9 cellular contexts compared by ENCODE assay signal in the genomic region with DNA sequence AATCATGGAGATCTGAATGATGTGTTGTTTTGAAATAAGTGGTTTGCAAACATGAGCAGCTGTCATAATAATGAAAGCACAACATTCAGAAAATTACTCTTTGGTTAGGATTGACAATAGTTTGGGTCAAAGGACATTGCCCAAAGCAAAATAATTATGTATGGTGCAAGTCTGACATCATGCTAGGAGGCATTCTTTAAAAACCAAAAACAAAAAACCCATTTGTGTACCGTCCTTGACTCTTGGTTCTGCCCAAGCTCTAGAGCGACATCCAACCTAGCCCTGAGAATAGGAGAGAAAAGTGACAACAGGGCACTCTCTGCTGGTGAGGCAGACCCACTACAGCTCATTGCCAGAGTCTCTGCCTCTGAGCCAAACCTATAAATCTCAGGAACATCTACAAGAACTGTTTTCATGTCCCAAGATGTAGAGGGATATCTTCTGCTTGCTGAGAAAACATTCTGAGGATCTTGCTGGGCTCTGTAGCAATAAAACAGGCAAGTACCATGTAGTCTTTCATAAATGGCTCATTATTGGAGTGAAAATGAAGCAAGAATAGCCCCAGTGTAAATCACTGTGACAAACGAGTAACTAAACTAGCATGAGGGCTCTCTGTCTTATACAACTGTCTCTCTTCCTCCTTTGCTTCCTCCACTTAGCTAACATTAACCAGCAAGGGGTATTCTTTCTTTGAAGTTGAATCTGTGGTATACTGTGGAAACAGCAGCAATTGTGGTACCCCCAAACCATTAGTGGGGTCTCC.
DNase-seq lines count a peak whose midpoint lies in the region; ATAC-seq and TF ChIP-seq lines count a peak whose summit lies in the region.
"Had no signal": no experiment of that assay in that cellular context is flagged by ENCODE, and none has a peak within 500 bp of the region (broad histone marks: within the 10 kb centered on the region; RNA-seq: fewer than 3 reads in every experiment).

No MANE protein-coding gene starts in this region.

- H2BK15ac ChIP-seq in neuronal stem cell (ENCODE audit: low read length) = no peak overlapping the region

- peaks cover 5 to 46% (median 37%) of the 10 kb centered on the region in 4 donors for H3K4me1 Mint-ChIP-seq in CD4-positive, CD25-positive, alpha-beta regulatory T cell
- H3K4me1 Mint-ChIP-seq in activated CD8-positive, alpha-beta T cell treated with anti-CD3 and anti-CD28 coated beads for 36 hours (ENCODE audit: low read depth) = peaks cover 43% of the 10 kb centered on the region

- peaks cover 36% of the 10 kb centered on the region for H3K4me1 ChIP-seq in CD4-positive, CD25-positive, alpha-beta regulatory T cell (ENCODE audit: control insufficient read depth, insufficient read depth, low read length, poor library complexity, severe bottlenecking)
- no peaks in the 10 kb centered on the region for H3K4me1 ChIP-seq in neuronal stem cell (ENCODE audit: control insufficient read depth in 2 of 2, insufficient read depth in 1 of 2, low read depth in 1 of 2, low read length in 2 of 2)

- H2AK5ac ChIP-seq in neuronal stem cell (ENCODE audit: low read depth, low read length) = no peak overlapping the region

- H3K79me1 ChIP-seq in neuronal stem cell (ENCODE audit: low read depth, low read length) = no peaks in the 10 kb centered on the region

- WGBS in neuronal stem cell (ENCODE audit: extremely low coverage in 2 of 2, insufficient read length in 2 of 2, insufficient replicate concordance in 1 of 2), 2 donors = no CpG with 5 or more reads among the region's 3 CpGs

- no peak overlapping the region for H3K27ac ChIP-seq in CD4-positive, CD25-positive, alpha-beta regulatory T cell (ENCODE audit: insufficient read depth, low read length, poor library complexity, severe bottlenecking)
- H3K27ac ChIP-seq in neuronal stem cell (replicated peaks; ENCODE audit: low read length) = no peak overlapping the region
- H3K27ac ChIP-seq: SK-N-MC had no signal

- H3K4me2 ChIP-seq in neuronal stem cell (ENCODE audit: insufficient read depth, low read length, poor library complexity, severe bottlenecking) = no peak overlapping the region

- H2AFZ ChIP-seq in neuronal stem cell (ENCODE audit: low read length) = no peak overlapping the region

- no peaks in the 10 kb centered on the region for H3K9me3 ChIP-seq in CD4-positive, CD25-positive, alpha-beta regulatory T cell (ENCODE audit: control insufficient read depth in 2 of 2, low read length in 2 of 2)
- H3K9me3 ChIP-seq in neuronal stem cell (replicated peaks in 1 of 2; ENCODE audit: control insufficient read depth in 2 of 2, insufficient read depth in 1 of 2, low read depth in 1 of 2, low read length in 2 of 2) = no peaks in the 10 kb centered on the region

- H2BK12ac ChIP-seq in neuronal stem cell (ENCODE audit: low read length) = no peak overlapping the region

- H3K14ac ChIP-seq in neuronal stem cell (ENCODE audit: low read length) = no peak overlapping the region

- H3K9ac ChIP-seq in neuronal stem cell (ENCODE audit: low read depth, low read length, poor library complexity) = no peak overlapping the region

- no peak overlapping the region for H2BK120ac ChIP-seq in neuronal stem cell (ENCODE audit: low read depth, low read length)

- TF ChIP-seq CTCF in activated CD8-positive, alpha-beta T cell treated with anti-CD3 and anti-CD28 coated beads for 36 hours (IDR thresholded peaks at IDR 0.05) = peak; percentile 89
- TF ChIP-seq CTCF in foreskin fibroblast (IDR thresholded peaks at IDR 0.05; ENCODE audit: low read depth, low read length) = no peak

- peak overlapping the region; percentile 9 to 78 (median 38) for H3K4me3 Mint-ChIP-seq in CD4-positive, CD25-positive, alpha-beta regulatory T cell
- H3K4me3 Mint-ChIP-seq in activated CD8-positive, alpha-beta T cell treated with anti-CD3 and anti-CD28 coated beads for 36 hours = no peak overlapping the region

- H3K36me3 ChIP-seq in CD4-positive, CD25-positive, alpha-beta regulatory T cell (ENCODE audit: control insufficient read depth, insufficient read depth, low read length) = no peaks in the 10 kb centered on the region
- H3K36me3 ChIP-seq in neuronal stem cell (replicated peaks in 1 of 2; ENCODE audit: control insufficient read depth in 2 of 2, insufficient read depth in 2 of 2, low read length in 2 of 2) = no peaks in the 10 kb centered on the region

- H3K4me3 ChIP-seq in CD4-positive, CD25-positive, alpha-beta regulatory T cell (ENCODE audit: low read depth, low read length) = peak overlapping the region; percentile 38
- H3K4me3 ChIP-seq in neuronal stem cell (ENCODE audit: low read length in 2 of 2) (no peak overlapping the region), foreskin fibroblast (ENCODE audit: low read depth in 1 of 2, low read length in 2 of 2) (no peak overlapping the region)
- H3K4me3 ChIP-seq: SK-N-MC had no signal

- DNase-seq in CD4-positive, CD25-positive, alpha-beta regulatory T cell = peak; percentile 30 to 78 (median 73)
- DNase-seq in NCI-H524 (lab: John Stamatoyannopoulos, UW) (peak; percentile 43 to 75), neuronal stem cell (ENCODE audit: low spot score) (peak; percentile 14), foreskin fibroblast (no peak)
- DNase-seq in activated CD8-positive, alpha-beta T cell treated with anti-CD3 and anti-CD28 coated beads for 36 hours = peak; percentile 61

- H4K8ac ChIP-seq in neuronal stem cell (ENCODE audit: low read depth, low read length) = no peak overlapping the region

- H3K27me3 Mint-ChIP-seq in CD4-positive, CD25-positive, alpha-beta regulatory T cell = peaks cover 4% of the 10 kb centered on the region
- no peaks in the 10 kb centered on the region for H3K27me3 Mint-ChIP-seq in activated CD8-positive, alpha-beta T cell treated with anti-CD3 and anti-CD28 coated beads for 36 hours

- no peaks in the 10 kb centered on the region for H3K9me3 Mint-ChIP-seq in CD4-positive, CD25-positive, alpha-beta regulatory T cell
- no peaks in the 10 kb centered on the region for H3K9me3 Mint-ChIP-seq in activated CD8-positive, alpha-beta T cell treated with anti-CD3 and anti-CD28 coated beads for 36 hours

- POLR2A ChIA-PET in activated CD8-positive, alpha-beta T cell treated with anti-CD3 and anti-CD28 coated beads for 36 hours (lab: Charles Lee) = interaction anchor here (1.2 to 2.0 kb wide), 4 partner anchors 15 to 497 kb away, joined by 3 to 8 read pairs (median 4); partner anchors contain the start of gene DARS1

- no peak overlapping the region for H2BK5ac ChIP-seq in neuronal stem cell (ENCODE audit: low read length)

- H3K23ac ChIP-seq in neuronal stem cell (ENCODE audit: low read depth, low read length, poor library complexity) = no peak overlapping the region

- no peaks in the 10 kb centered on the region for H3K36me3 Mint-ChIP-seq in CD4-positive, CD25-positive, alpha-beta regulatory T cell
- H3K36me3 Mint-ChIP-seq in activated CD8-positive, alpha-beta T cell treated with anti-CD3 and anti-CD28 coated beads for 36 hours (ENCODE audit: low read depth) = no peaks in the 10 kb centered on the region

- intact Hi-C loops in activated CD8-positive, alpha-beta T cell treated with anti-CD3 and anti-CD28 coated beads for 36 hours (cut with micrococcal nuclease) = loop anchor here (5.0 kb wide), 3 partner anchors 147 to 332 kb away; partner anchors contain the start of gene CXCR4

- H3K18ac ChIP-seq in neuronal stem cell (ENCODE audit: low read length) = no peak overlapping the region

- CTCF ChIA-PET in activated CD8-positive, alpha-beta T cell treated with anti-CD3 and anti-CD28 coated beads for 36 hours (lab: Charles Lee) = interaction anchor here (0.6 to 4.3 kb wide), 54 partner anchors 9 to 675 kb away, joined by 3 to 38 read pairs (median 4); partner anchors contain the start of gene MCM6

- peak; percentile 76 to 81 for ATAC-seq in CD4-positive, CD25-positive, alpha-beta regulatory T cell (ENCODE audit: low read depth in 2 of 2)
- ATAC-seq in GM19025 (IDR thresholded peaks at IDR 0.05; ENCODE audit: low read depth, unreplicated experiment) (peak; percentile 34), HG03139 (IDR thresholded peaks at IDR 0.05; ENCODE audit: unreplicated experiment) (peak; percentile 40), esophagus mucosa (peak; percentile 75)
- peak; percentile 50 for ATAC-seq in activated CD8-positive, alpha-beta T cell treated with anti-CD3 and anti-CD28 coated beads for 36 hours

- H3K27me3 ChIP-seq in CD4-positive, CD25-positive, alpha-beta regulatory T cell (ENCODE audit: control insufficient read depth, insufficient read depth, low read length) = no peaks in the 10 kb centered on the region
- no peaks in the 10 kb centered on the region for H3K27me3 ChIP-seq in neuronal stem cell (ENCODE audit: control insufficient read depth in 3 of 3, insufficient read depth in 3 of 3, low read depth in 1 of 3, low read length in 3 of 3)

- H3K4ac ChIP-seq in neuronal stem cell (ENCODE audit: low read length) = no peak overlapping the region

- no peak overlapping the region for H4K91ac ChIP-seq in neuronal stem cell (ENCODE audit: low read depth, low read length, poor library complexity)

- H3K27ac Mint-ChIP-seq in CD4-positive, CD25-positive, alpha-beta regulatory T cell = peak overlapping the region in 2 of 3 donors; percentile 95 to 98
- H3K27ac Mint-ChIP-seq in activated CD8-positive, alpha-beta T cell treated with anti-CD3 and anti-CD28 coated beads for 36 hours = no peak overlapping the region

Comparison
In these comparisons a context has a peak if more than half of its experiments do, and no peak if none do; other contexts are left out.
1. DNase-seq: peak in CD4-positive, CD25-positive, alpha-beta regulatory T cell (3 of 3), NCI-H524 (2 of 2), activated CD8-positive, alpha-beta T cell treated with anti-CD3 and anti-CD28 coated beads for 36 hours (single experiment) and neuronal stem cell (single experiment); none in foreskin fibroblast (0 of 2).
2. Peak in every context shown above with its lines, with median percentiles within 50 percentile points of each other: ATAC-seq.